26 cellular contexts compared by ENCODE assay signal in genomic region chr1:161335796-161336195, GRCh38. TPM values are rescaled to one million over a fixed set of nuclear protein-coding genes. Genes with fewer than 3 reads are reported as not detected.
"Had no signal": no experiment of that assay in that cellular context is flagged by ENCODE, and none has a peak within 500 bp of the region (broad histone marks: within the 10 kb centered on the region; RNA-seq: fewer than 3 reads in every experiment).

No MANE protein-coding gene starts in this region.

- H3K4me1 Mint-ChIP-seq: activated naive CD4-positive, alpha-beta T cell treated with anti-CD3 and anti-CD28 coated beads, Interleukin-2, amount 10 ng/mL, durations not matched to agents 7 days and 5 days had no signal

- H3K27ac Mint-ChIP-seq: activated naive CD4-positive, alpha-beta T cell treated with anti-CD3 and anti-CD28 coated beads, Interleukin-2, amount 10 ng/mL, durations not matched to agents 7 days and 5 days; activated naive CD8-positive, alpha-beta T cell treated with anti-CD3 and anti-CD28 coated beads, Interleukin-2, amount 50 U/mL, for 24 hours; effector memory CD8-positive, alpha-beta T cell; T-cell had no signal

- DNase-seq: activated CD4-positive, alpha-beta T cell treated with anti-CD3 and anti-CD28 coated beads, Interleukin-2, amount 50 U/mL, for 1 hour; activated CD8-positive, alpha-beta memory T cell treated with anti-CD3 and anti-CD28 coated beads for 24 hours; activated CD8-positive, alpha-beta memory T cell treated with anti-CD3 and anti-CD28 coated beads, Interleukin-2, amount 50 U/mL, for 48 hours; activated effector memory CD4-positive, alpha-beta T cell treated with Interleukin-2 at 50 U/mL for 16 hours; activated naive CD4-positive, alpha-beta T cell treated with anti-CD3 and anti-CD28 coated beads, Interleukin-2, amount 10 ng/mL, durations not matched to agents 7 days and 5 days; activated naive CD8-positive, alpha-beta T cell treated with anti-CD3 and anti-CD28 coated beads, Interleukin-2, amount 50 U/mL, for 24 hours; activated T-cell treated with anti-CD3 and anti-CD28 coated beads, Interleukin-2, amount 50 U/mL, for 48 hours; effector memory CD8-positive, alpha-beta T cell; esophagus squamous epithelium; foreskin melanocyte; glutamatergic neuron; hippocampal formation; islet precursor cell; mammary epithelial cell; occipital lobe; stimulated activated CD4-positive, alpha-beta T cell treated with anti-CD3 and anti-CD28 coated beads, Interleukin-2, amount 100 ng/mL, for 24 hours; stimulated activated naive CD8-positive, alpha-beta T cell treated with anti-CD3 and anti-CD28 coated beads, Interleukin-15, Interleukin-2, amounts not matched to agents 100 U/mL and 50 U/mL, for 24 hours; T-cell; T-helper 9 cell; transverse colon; uterus had no signal

- H3K9me3 Mint-ChIP-seq: activated naive CD4-positive, alpha-beta T cell treated with anti-CD3 and anti-CD28 coated beads, Interleukin-2, amount 10 ng/mL, durations not matched to agents 7 days and 5 days; activated naive CD8-positive, alpha-beta T cell treated with anti-CD3 and anti-CD28 coated beads, Interleukin-2, amount 50 U/mL, for 24 hours; effector memory CD8-positive, alpha-beta T cell; T-cell had no signal

- H3K27ac ChIP-seq: ascending aorta, cardiac muscle cell, esophagus squamous epithelium, transverse colon, uterus had no signal

- H3K4me3 Mint-ChIP-seq: activated naive CD4-positive, alpha-beta T cell treated with anti-CD3 and anti-CD28 coated beads, Interleukin-2, amount 10 ng/mL, durations not matched to agents 7 days and 5 days; activated naive CD8-positive, alpha-beta T cell treated with anti-CD3 and anti-CD28 coated beads, Interleukin-2, amount 50 U/mL, for 24 hours; effector memory CD8-positive, alpha-beta T cell; T-cell had no signal

- ATAC-seq: activated naive CD8-positive, alpha-beta T cell treated with anti-CD3 and anti-CD28 coated beads, Interleukin-2, amount 50 U/mL, for 24 hours; effector memory CD8-positive, alpha-beta T cell; stimulated activated naive CD8-positive, alpha-beta T cell treated with anti-CD3 and anti-CD28 coated beads, Interleukin-15, Interleukin-2, amounts not matched to agents 100 U/mL and 50 U/mL, for 24 hours; T-cell had no signal

- H3K27me3 Mint-ChIP-seq: activated naive CD4-positive, alpha-beta T cell treated with anti-CD3 and anti-CD28 coated beads, Interleukin-2, amount 10 ng/mL, durations not matched to agents 7 days and 5 days; activated naive CD8-positive, alpha-beta T cell treated with anti-CD3 and anti-CD28 coated beads, Interleukin-2, amount 50 U/mL, for 24 hours; effector memory CD8-positive, alpha-beta T cell; T-cell had no signal

- H3K4me3 ChIP-seq: ascending aorta, cardiac muscle cell, esophagus squamous epithelium, transverse colon, uterus had no signal

- H3K9me3 ChIP-seq: ascending aorta, esophagus squamous epithelium, transverse colon, uterus had no signal

- H3K27me3 ChIP-seq: ascending aorta, cardiac muscle cell, esophagus squamous epithelium, transverse colon, uterus had no signal

- H3K36me3 ChIP-seq: uterus had no signal

- H3K4me1 ChIP-seq: ascending aorta, esophagus squamous epithelium, transverse colon, uterus had no signal

RNA-seq across cellular contexts. Expression of gene MPZ, which starts 26.0 kb away (rescaled TPM):
- polyA plus RNA-seq: neural cell had no signal

RNA-seq across cellular contexts. Expression of gene CFAP126, which starts 31.9 kb away (rescaled TPM):
- total RNA-seq: ascending aorta, cardiac muscle cell, dermis microvascular lymphatic vessel endothelial cell, esophagus squamous epithelium, mammary epithelial cell, posterior vena cava, T-cell, transverse colon, uterus had no signal
- polyA plus RNA-seq: cardiac muscle cell, mammary epithelial cell, neural cell had no signal
